In genomic region chr18:56836173-56836572, GRCh38 we compare ENCODE assay signal across 21 cellular contexts.
"Had no signal": no experiment of that assay in that cellular context is flagged by ENCODE, and none has a peak within 500 bp of the region (broad histone marks: within the 10 kb centered on the region; RNA-seq: fewer than 3 reads in every experiment).

No MANE protein-coding gene starts in this region.

- H2AFZ ChIP-seq: hepatocyte had no signal

- H3K9me3 Mint-ChIP-seq: memory B cell; natural killer cell treated with Interleukin-12 subunit alpha and Interleukin-12 subunit beta and Interleukin-15 and Interleukin-18, amount 100 ng/mL, for 72 hours; stimulated activated memory B cell treated with anti-CD40 and anti-IgM and Interleukin-4, amounts not matched to agents 10 μg/mL and 1 μg/mL and 100 μg/mL, for 72 hours; stimulated activated naive CD8-positive, alpha-beta T cell treated with anti-CD3 and anti-CD28 coated beads, Interleukin-15, amount 100 ng/mL, for 72 hours had no signal

- H3K4me3 ChIP-seq: colonic mucosa, hepatocyte, left lung, lower lobe of right lung, spleen, testis, transverse colon had no signal

- H3K27ac ChIP-seq: colonic mucosa, foreskin keratinocyte, hepatocyte, left lung, lower lobe of right lung, spleen, testis, transverse colon had no signal

- H3K36me3 Mint-ChIP-seq: natural killer cell treated with Interleukin-12 subunit alpha and Interleukin-12 subunit beta and Interleukin-15 and Interleukin-18, amount 100 ng/mL, for 72 hours had no signal

- H3K27me3 ChIP-seq: colonic mucosa, foreskin keratinocyte, hepatocyte, left lung, spleen, testis, transverse colon had no signal

- H3K27me3 Mint-ChIP-seq: memory B cell; natural killer cell treated with Interleukin-12 subunit alpha and Interleukin-12 subunit beta and Interleukin-15 and Interleukin-18, amount 100 ng/mL, for 72 hours; stimulated activated memory B cell treated with anti-CD40 and anti-IgM and Interleukin-4, amounts not matched to agents 10 μg/mL and 1 μg/mL and 100 μg/mL, for 72 hours; stimulated activated naive CD8-positive, alpha-beta T cell treated with anti-CD3 and anti-CD28 coated beads, Interleukin-15, amount 100 ng/mL, for 72 hours had no signal

- H3K9me3 ChIP-seq: colonic mucosa, left lung, lower lobe of right lung, spleen, testis, transverse colon had no signal

- H3K4me1 Mint-ChIP-seq: memory B cell; stimulated activated memory B cell treated with anti-CD40 and anti-IgM and Interleukin-4, amounts not matched to agents 10 μg/mL and 1 μg/mL and 100 μg/mL, for 72 hours; stimulated activated naive CD8-positive, alpha-beta T cell treated with anti-CD3 and anti-CD28 coated beads, Interleukin-15, amount 100 ng/mL, for 72 hours had no signal

- DNase-seq: colonic mucosa; dermis blood vessel endothelial cell; erythroblast; head of caudate nucleus; islet precursor cell; left lung; lower lobe of right lung; midbrain; spleen; stimulated activated CD4-positive, alpha-beta T cell treated with anti-CD3 and anti-CD28 coated beads, Interleukin-15, amount 100 ng/mL, for 24 hours; stimulated activated CD4-positive, alpha-beta T cell treated with anti-CD3 and anti-CD28 coated beads, Interleukin-1b, Interleukin-23, amount 100 ng/mL, for 48 hours; stimulated activated CD4-positive, alpha-beta T cell treated with anti-CD3 and anti-CD28 coated beads, Interleukin-4, amount 100 ng/mL, for 24 hours; stimulated activated naive CD8-positive, alpha-beta T cell treated with anti-CD3 and anti-CD28 coated beads, Interleukin-15, amount 100 ng/mL, for 72 hours; testis; transverse colon had no signal

- H3K4me2 ChIP-seq: hepatocyte had no signal

- ATAC-seq: foreskin keratinocyte; left lung; lower lobe of right lung; natural killer cell treated with Interleukin-12 subunit alpha and Interleukin-12 subunit beta and Interleukin-15 and Interleukin-18, amount 100 ng/mL, for 72 hours; sciatic nerve; stimulated activated memory B cell treated with anti-CD40 and anti-IgM and Interleukin-4, amounts not matched to agents 10 μg/mL and 1 μg/mL and 100 μg/mL, for 72 hours; stimulated activated naive CD8-positive, alpha-beta T cell treated with anti-CD3 and anti-CD28 coated beads, Interleukin-15, amount 100 ng/mL, for 72 hours had no signal

- H3K4me1 ChIP-seq: colonic mucosa, left lung, lower lobe of right lung, spleen, testis, transverse colon had no signal

- H3K79me2 ChIP-seq: hepatocyte had no signal

- H3K4me3 Mint-ChIP-seq: memory B cell; natural killer cell treated with Interleukin-12 subunit alpha and Interleukin-12 subunit beta and Interleukin-15 and Interleukin-18, amount 100 ng/mL, for 72 hours; stimulated activated memory B cell treated with anti-CD40 and anti-IgM and Interleukin-4, amounts not matched to agents 10 μg/mL and 1 μg/mL and 100 μg/mL, for 72 hours; stimulated activated naive CD8-positive, alpha-beta T cell treated with anti-CD3 and anti-CD28 coated beads, Interleukin-15, amount 100 ng/mL, for 72 hours had no signal

- H3K36me3 ChIP-seq: colonic mucosa, transverse colon had no signal

- H3K27ac Mint-ChIP-seq: memory B cell; natural killer cell treated with Interleukin-12 subunit alpha and Interleukin-12 subunit beta and Interleukin-15 and Interleukin-18, amount 100 ng/mL, for 72 hours; stimulated activated memory B cell treated with anti-CD40 and anti-IgM and Interleukin-4, amounts not matched to agents 10 μg/mL and 1 μg/mL and 100 μg/mL, for 72 hours; stimulated activated naive CD8-positive, alpha-beta T cell treated with anti-CD3 and anti-CD28 coated beads, Interleukin-15, amount 100 ng/mL, for 72 hours had no signal
